23 cellular contexts compared by ENCODE assay signal in genomic region chr4:87251104-87251503, GRCh38. TPM values are rescaled to one million over a fixed set of nuclear protein-coding genes. Genes with fewer than 3 reads are reported as not detected.
DNase-seq lines count a peak whose midpoint lies in the region; FAIRE-seq and TF ChIP-seq lines count a peak whose summit lies in the region.
"Had no signal": no experiment of that assay in that cellular context is flagged by ENCODE, and none has a peak within 500 bp of the region (broad histone marks: within the 10 kb centered on the region; RNA-seq: fewer than 3 reads in every experiment).

No MANE protein-coding gene starts in this region.

- H3K9me3 ChIP-seq in MG63, result no peaks in the 10 kb centered on the region
- H3K9me3 ChIP-seq: esophagus squamous epithelium, neutrophil had no signal

- POLR2A ChIA-PET in HEK293T (lab: Yijun Ruan, JAX), result no interaction called here

- no peak overlapping the region for H3K4me3 ChIP-seq in MG63
- H3K4me3 ChIP-seq: esophagus squamous epithelium, skin epidermis had no signal

- TF ChIP-seq CTCF in D721Med (IDR thresholded peaks at IDR 0.05; ENCODE audit: insufficient read depth, missing control alignments), result no peak

- H3K27me3 ChIP-seq in MG63, result no peaks in the 10 kb centered on the region
- H3K27me3 ChIP-seq: esophagus squamous epithelium, neutrophil had no signal

- CTCF ChIA-PET in HEK293T (lab: Yijun Ruan, JAX), result no interaction called here

- no peak for FAIRE-seq in D721Med (lab: Jason Lieb, UNC)
- FAIRE-seq: bronchial epithelial cell, GM19239, kidney had no signal

- DNase-seq in MG63, result peak; percentile 43
- peak; percentile 66 for DNase-seq in astrocyte of the hippocampus (ENCODE audit: low read depth, low spot score)
- DNase-seq in hypothalamus (lab: John Stamatoyannopoulos, UW), result peak in 44 of 51 donors; percentile 4 to 91 (median 64)
- peak; percentile 97 for DNase-seq in pons (ENCODE audit: low spot score)
- DNase-seq in T-helper 1 cell, result no peak
- no peak for DNase-seq in CD1c-positive myeloid dendritic cell (ENCODE audit: extremely low spot score)
- DNase-seq in D721Med (ENCODE audit: insufficient read length, low spot score), result no peak
- no peak for DNase-seq in HEK293T (ENCODE audit: extremely low spot score)
- DNase-seq: activated CD4-positive, alpha-beta memory T cell treated with anti-CD3 and anti-CD28 coated beads, Interleukin-2, amount 10 ng/mL, durations not matched to agents 7 days and 5 days; activated naive CD8-positive, alpha-beta T cell treated with anti-CD3 and anti-CD28 coated beads for 36 hours; activated T-cell treated with anti-CD3 and anti-CD28 coated beads, Interleukin-2, amount 50 U/mL, for 48 hours; esophagus squamous epithelium; IMR-90; kidney; MM.1S; NCI-H510A; SHP77; stimulated activated CD4-positive, alpha-beta T cell treated with anti-CD3 and anti-CD28 coated beads, Interleukin-4, amount 100 ng/mL, for 1 hour; T-helper 2 cell had no signal

- H3K36me3 ChIP-seq in MG63, result no peaks in the 10 kb centered on the region
- H3K36me3 ChIP-seq: esophagus squamous epithelium, neutrophil had no signal

TF ChIP-seq in HEK293T, 16 proteins besides CTCF, POLR2A, EP300 and RAD21:
- TF ChIP-seq CTBP1 (IDR thresholded peaks at IDR 0.05; ENCODE audit: borderline replicate concordance) (no peak), ZNF384 (IDR thresholded peaks at IDR 0.05) (no peak), NFRKB (IDR thresholded peaks at IDR 0.05) (no peak), HDGF (IDR thresholded peaks at IDR 0.05; ENCODE audit: borderline replicate concordance) (no peak), PKNOX1 (IDR thresholded peaks at IDR 0.05) (no peak), TARDBP (IDR thresholded peaks at IDR 0.05) (no peak)
TF ChIP-seq in HEK293T: peak in this region for 0.

RNA-seq across cellular contexts. Expression of gene KLHL8, which starts 30.7 kb away (rescaled TPM):
- total RNA-seq in MG63 (2014; rRNA removed; shearing (Covaris generic); ENCODE audit: low replicate concordance), result 4.5 and 10.7 TPM in 2 replicates

Comparison
In these comparisons a context has a peak if more than half of its experiments do, and no peak if none do; other contexts are left out.
1. DNase-seq: peak in MG63 (single experiment), astrocyte of the hippocampus (single experiment), hypothalamus (44 of 51) and pons (single experiment); none in T-helper 1 cell (0 of 5), CD1c-positive myeloid dendritic cell (single experiment), D721Med (single experiment) and HEK293T (single experiment).